8 cellular contexts compared by ENCODE assay signal in the genomic region with DNA sequence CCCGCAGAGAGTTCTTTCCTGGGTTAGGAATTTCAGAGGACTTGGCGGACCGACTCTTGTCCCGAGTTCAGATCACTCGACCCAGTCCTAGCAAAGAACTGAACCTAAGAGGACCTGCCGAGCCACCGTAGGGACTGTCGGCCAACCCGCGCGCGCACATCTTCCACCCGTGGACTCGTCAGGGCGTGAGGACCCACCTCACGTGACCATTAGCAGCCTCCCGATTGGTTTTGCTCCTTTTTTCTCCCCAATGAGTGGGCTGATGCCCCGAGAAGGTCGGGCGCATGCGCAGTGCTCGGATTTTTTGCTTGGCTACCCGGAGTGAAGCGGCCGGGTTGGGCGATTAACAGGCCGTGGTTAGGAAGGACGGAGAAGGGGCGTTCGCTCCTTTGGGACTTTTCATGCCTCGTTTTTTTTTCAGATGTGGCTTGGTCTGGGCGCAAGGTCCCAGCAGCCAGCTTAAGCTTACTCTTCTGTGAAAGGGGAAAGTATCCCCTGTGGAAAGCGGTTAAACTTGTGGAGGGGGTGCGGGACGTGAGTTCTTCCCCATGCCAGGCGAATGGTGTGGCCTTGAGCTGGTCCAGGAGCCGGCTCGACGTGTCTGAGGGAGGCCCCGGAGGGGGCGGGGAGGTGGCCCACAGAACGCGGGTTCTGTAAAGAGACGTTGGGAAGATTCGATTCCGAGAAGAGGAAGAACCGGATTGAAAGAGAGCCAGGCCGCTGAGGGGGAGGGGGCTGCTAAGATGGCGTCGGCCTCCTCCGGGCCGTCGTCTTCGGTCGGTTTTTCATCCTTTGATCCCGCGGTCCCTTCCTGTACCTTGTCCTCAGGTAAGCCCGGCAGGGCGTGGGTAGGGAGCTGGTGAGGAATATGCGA. TPM values are rescaled to one million over a fixed set of nuclear protein-coding genes. Genes with fewer than 3 reads are reported as not detected.
DNase-seq lines count a peak whose midpoint lies in the region; ATAC-seq and TF ChIP-seq lines count a peak whose summit lies in the region.

A gene with protein sequence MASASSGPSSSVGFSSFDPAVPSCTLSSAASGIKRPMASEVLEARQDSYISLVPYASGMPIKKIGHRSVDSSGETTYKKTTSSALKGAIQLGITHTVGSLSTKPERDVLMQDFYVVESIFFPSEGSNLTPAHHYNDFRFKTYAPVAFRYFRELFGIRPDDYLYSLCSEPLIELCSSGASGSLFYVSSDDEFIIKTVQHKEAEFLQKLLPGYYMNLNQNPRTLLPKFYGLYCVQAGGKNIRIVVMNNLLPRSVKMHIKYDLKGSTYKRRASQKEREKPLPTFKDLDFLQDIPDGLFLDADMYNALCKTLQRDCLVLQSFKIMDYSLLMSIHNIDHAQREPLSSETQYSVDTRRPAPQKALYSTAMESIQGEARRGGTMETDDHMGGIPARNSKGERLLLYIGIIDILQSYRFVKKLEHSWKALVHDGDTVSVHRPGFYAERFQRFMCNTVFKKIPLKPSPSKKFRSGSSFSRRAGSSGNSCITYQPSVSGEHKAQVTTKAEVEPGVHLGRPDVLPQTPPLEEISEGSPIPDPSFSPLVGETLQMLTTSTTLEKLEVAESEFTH (plus strand): TSS at position 299 of the 874 bp plus-strand sequence. CDS start 445 bp downstream, at position 744.

- in situ Hi-C loops in astrocyte of the cerebellum (cut with HindIII; ENCODE audit: low sequenced_read_pairs), result no loop called here

- H3K9me3 ChIP-seq in aorta (ENCODE audit: control insufficient read depth, low read length), result no peaks in the 10 kb centered on the region

- H3K27ac ChIP-seq in rectal smooth muscle tissue (ENCODE audit: low read depth, low read length), result peak within 1 kb of the TSS; percentile 89
- peak within 1 kb of the TSS; percentile 14 to 81 for H3K27ac ChIP-seq in aorta (ENCODE audit: low read depth in 1 of 2, low read length in 2 of 2)

- peak; percentile 81 for ATAC-seq in GM18505 (IDR thresholded peaks at IDR 0.05; ENCODE audit: unreplicated experiment)
- ATAC-seq in HG02973 (IDR thresholded peaks at IDR 0.05; ENCODE audit: unreplicated experiment), result peak; percentile 79
- ATAC-seq in aorta (ENCODE audit: low FRiP score), result peak; percentile 97

- peak; percentile 92 for DNase-seq in NCI-H2029 treated with DMSO at 0.1 percent for 48 hours (lab: John Stamatoyannopoulos, UW)
- peak; percentile 99 for DNase-seq in T-helper 9 cell
- DNase-seq in astrocyte of the cerebellum (ENCODE audit: low read depth), result peak; percentile 95
- peak; percentile 100 for DNase-seq in hepatic stellate cell (ENCODE audit: low spot score)
- peak; percentile 100 for DNase-seq in aorta

- H3K4me3 ChIP-seq in astrocyte of the cerebellum (ENCODE audit: low read depth, low read length), result peak within 1 kb of the TSS; percentile 100
- H3K4me3 ChIP-seq in rectal smooth muscle tissue (ENCODE audit: low read length), result peak within 1 kb of the TSS; percentile 88
- H3K4me3 ChIP-seq in aorta (ENCODE audit: low read length in 2 of 2), result peak within 1 kb of the TSS; percentile 69 to 72

- intact Hi-C loops in aorta (cut with DNase I), result loop anchor here in 1 of 2 donors (5.0 to 10.0 kb wide), 2 partner anchors 54 to 146 kb away; partner anchors contain the start of genes PSMD4 and RFX5

- 0 to 1% methylated on average over 60 of the region's 60 CpGs for WGBS in aorta, 2 donors

- H3K27me3 ChIP-seq in rectal smooth muscle tissue (ENCODE audit: control insufficient read depth, insufficient read depth, low read length) (no peaks in the 10 kb centered on the region), aorta (ENCODE audit: control insufficient read depth in 1 of 2, insufficient read depth in 2 of 2, low read length in 1 of 2) (no peaks in the 10 kb centered on the region)

- H3K9ac ChIP-seq in rectal smooth muscle tissue (ENCODE audit: low read length), result peak within 1 kb of the TSS; percentile 43

- peak; percentile 91 for TF ChIP-seq POLR2A in GM18505 (IDR thresholded peaks at IDR 0.05; ENCODE audit: borderline replicate concordance, extremely low read depth, insufficient read depth, insufficient read length)

- peaks cover 5% of the 10 kb centered on the region for H3K4me1 ChIP-seq in rectal smooth muscle tissue (ENCODE audit: control insufficient read depth, insufficient read depth, low read length)
- H3K4me1 ChIP-seq in aorta (ENCODE audit: control insufficient read depth in 1 of 2, insufficient read depth in 2 of 2, low read length in 2 of 2), result peaks cover 0 to 2% of the 10 kb centered on the region in 2 donors

- H3K36me3 ChIP-seq in rectal smooth muscle tissue (ENCODE audit: control insufficient read depth, insufficient read depth, low read length) (no peaks in the 10 kb centered on the region), aorta (ENCODE audit: control insufficient read depth in 1 of 2, insufficient read depth in 2 of 2, low read length in 1 of 2) (peaks cover 0 to 4% of the 10 kb centered on the region in 2 donors)

- TF ChIP-seq CTCF in astrocyte of the cerebellum (IDR thresholded peaks at IDR 0.05; ENCODE audit: low read depth, low read length, missing control alignments), result no peak

RNA-seq across cellular contexts. Expression of the gene that starts here (rescaled TPM):
- 10 to 100 TPM; 64.0 to 67.6 TPM for total RNA-seq in aorta
- 10 to 100 TPM; 16.5 to 22.7 TPM for polyA plus RNA-seq in aorta

Comparison
In these comparisons a context has a peak if more than half of its experiments do, and no peak if none do; other contexts are left out.
1. Peak in every context shown above with its lines: DNase-seq, ATAC-seq, H3K4me3 ChIP-seq and H3K27ac ChIP-seq.